In genomic region chr1:35192056-35192852, GRCh38 we compare ENCODE assay signal across 8 cellular contexts. TPM values are rescaled to one million over a fixed set of nuclear protein-coding genes. Genes with fewer than 3 reads are reported as not detected.
DNase-seq lines count a peak whose midpoint lies in the region; ATAC-seq and TF ChIP-seq lines count a peak whose summit lies in the region.

No MANE protein-coding gene starts in this region.

- DNase-seq in NCI-H345 (lab: John Stamatoyannopoulos, UW) = peak; percentile 83
- DNase-seq in central memory CD4-positive, alpha-beta T cell = peak; percentile 88
- DNase-seq in kidney epithelial cell (ENCODE audit: low read depth) = no peak
- peak; percentile 80 to 93 for DNase-seq in stimulated activated CD4-positive, alpha-beta T cell treated with anti-CD3 and anti-CD28 coated beads, Interleukin-15, amount 100 ng/mL, for 1 hour (ENCODE audit: low read depth in 1 of 2, low spot score in 1 of 2)

- TF ChIP-seq CTCF in kidney epithelial cell (IDR thresholded peaks at IDR 0.05; ENCODE audit: insufficient read depth, low read length, poor library complexity, severe bottlenecking) = no peak

- peak overlapping the region; percentile 99 for H3K4me3 ChIP-seq in kidney epithelial cell (ENCODE audit: low read depth, low read length)

- peaks cover 3% of the 10 kb centered on the region for H3K36me3 ChIP-seq in kidney epithelial cell (ENCODE audit: control insufficient read depth, insufficient read depth, low read length)

- ATAC-seq in GM18511 (IDR thresholded peaks at IDR 0.05; ENCODE audit: unreplicated experiment) (peak; percentile 34), HG03097 (IDR thresholded peaks at IDR 0.05; ENCODE audit: low FRiP score, unreplicated experiment) (peak; percentile 37), GM18870 (IDR thresholded peaks at IDR 0.05; ENCODE audit: unreplicated experiment) (no peak)
- ATAC-seq in activated CD4-positive, CD25-positive, alpha-beta regulatory T cell treated with anti-CD3 and anti-CD28 coated beads, Interleukin-2, amount 50 U/mL, for 24 hours = peak; percentile 37 to 38

- H3K27me3 ChIP-seq in kidney epithelial cell (ENCODE audit: control insufficient read depth, insufficient read depth, low read length) = no peaks in the 10 kb centered on the region

RNA-seq across cellular contexts. Expression of gene SFPQ, which starts 0.7 kb away (rescaled TPM):
- 212 and 216 TPM in 2 replicates for total RNA-seq in kidney epithelial cell
